ENCODE assay signal across 12 cellular contexts in genomic region chr19:6059996-6060599, GRCh38. TPM values are rescaled to one million over a fixed set of nuclear protein-coding genes. Genes with fewer than 3 reads are reported as not detected.
DNase-seq lines count a peak whose midpoint lies in the region; ATAC-seq, FAIRE-seq and TF ChIP-seq lines count a peak whose summit lies in the region.
"Had no signal": no experiment of that assay in that cellular context is flagged by ENCODE, and none has a peak within 500 bp of the region (broad histone marks: within the 10 kb centered on the region; RNA-seq: fewer than 3 reads in every experiment).

No MANE protein-coding gene starts in this region.

- no peak overlapping the region for H2BK120ac ChIP-seq in neuronal stem cell (ENCODE audit: low read depth, low read length)

- no peak for ATAC-seq in HG03196 (IDR thresholded peaks at IDR 0.05; ENCODE audit: unreplicated experiment)
- ATAC-seq in psoas muscle: no peak
- no peak for ATAC-seq in GM21423 (IDR thresholded peaks at IDR 0.05; ENCODE audit: unreplicated experiment)
- ATAC-seq: GM12878 had no signal

- no peak overlapping the region for H4K91ac ChIP-seq in neuronal stem cell (ENCODE audit: low read depth, low read length, poor library complexity)

- WGBS in neuronal stem cell (ENCODE audit: extremely low coverage in 2 of 2, insufficient read length in 2 of 2, insufficient replicate concordance in 1 of 2), 2 donors: no CpG with 5 or more reads among the region's 4 CpGs
- 89 to 96% (median 93%) methylated on average over 4 of the region's 4 CpGs for WGBS in psoas muscle, 3 donors

- intact Hi-C loops in psoas muscle (cut with DNase I): loop anchor here (5.0 kb wide), 1 partner anchor 52 kb away; the partner anchor contains the start of gene RFX2 (in 2 of the 2)

- H3K9me3 ChIP-seq in KOPT-K1 (ENCODE audit: insufficient read depth, low read length, poor library complexity, severe bottlenecking): no peaks in the 10 kb centered on the region
- H3K9me3 ChIP-seq in neuronal stem cell (replicated peaks in 1 of 2; ENCODE audit: control insufficient read depth in 2 of 2, insufficient read depth in 1 of 2, low read depth in 1 of 2, low read length in 2 of 2): peaks cover 0 to 11% of the 10 kb centered on the region in 2 donors
- H3K9me3 ChIP-seq in psoas muscle: no peaks in the 10 kb centered on the region

- no peak overlapping the region for H3K4me3 ChIP-seq in neuronal stem cell (ENCODE audit: low read length in 2 of 2)
- H3K4me3 ChIP-seq in psoas muscle: no peak overlapping the region
- H3K4me3 ChIP-seq: GM12878 had no signal

- no peak overlapping the region for H2BK12ac ChIP-seq in neuronal stem cell (ENCODE audit: low read length)

- H3K4me1 ChIP-seq in neuronal stem cell (ENCODE audit: control insufficient read depth in 2 of 2, insufficient read depth in 1 of 2, low read depth in 1 of 2, low read length in 2 of 2) (peaks cover 22 to 27% of the 10 kb centered on the region in 2 donors), psoas muscle (peaks cover 21% of the 10 kb centered on the region)

- no peak overlapping the region for H3K4me2 ChIP-seq in neuronal stem cell (ENCODE audit: insufficient read depth, low read length, poor library complexity, severe bottlenecking)

- no peak overlapping the region for H2AFZ ChIP-seq in neuronal stem cell (ENCODE audit: low read length)

- no peak for TF ChIP-seq POLR2A in GM12891 (IDR thresholded peaks at IDR 0.05; ENCODE audit: low read depth, low read length)

- H4K8ac ChIP-seq in neuronal stem cell (ENCODE audit: low read depth, low read length): no peak overlapping the region

- H3K27me3 ChIP-seq in neuronal stem cell (ENCODE audit: control insufficient read depth in 3 of 3, insufficient read depth in 3 of 3, low read depth in 1 of 3, low read length in 3 of 3) (no peaks in the 10 kb centered on the region), psoas muscle (ENCODE audit: insufficient read depth in 3 of 3, low read length in 2 of 3) (peaks cover 0 to 11% (median 0%) of the 10 kb centered on the region in 3 donors)

- H3K36me3 ChIP-seq in KOPT-K1 (ENCODE audit: insufficient read depth, low read length) (no peaks in the 10 kb centered on the region), neuronal stem cell (replicated peaks in 1 of 2; ENCODE audit: control insufficient read depth in 2 of 2, insufficient read depth in 2 of 2, low read length in 2 of 2) (peaks cover 2 to 13% of the 10 kb centered on the region in 2 donors), psoas muscle (ENCODE audit: insufficient read depth in 1 of 2, low read depth in 1 of 2) (no peaks in the 10 kb centered on the region)

- no peak overlapping the region for H3K18ac ChIP-seq in neuronal stem cell (ENCODE audit: low read length)

- H3K79me1 ChIP-seq in neuronal stem cell (ENCODE audit: low read depth, low read length): no peaks in the 10 kb centered on the region

- no peak overlapping the region for H3K9ac ChIP-seq in neuronal stem cell (ENCODE audit: low read depth, low read length, poor library complexity)

- no peak for FAIRE-seq in GM12891 (lab: Jason Lieb, UNC)
- FAIRE-seq: GM12878, islet of Langerhans had no signal

- DNase-seq in CD1c-positive myeloid dendritic cell (ENCODE audit: extremely low spot score) (peak; percentile 54), neuronal stem cell (ENCODE audit: low spot score) (no peak), psoas muscle (no peak), GM12891 (ENCODE audit: insufficient read length, low spot score) (no peak)
- DNase-seq: activated B cell treated with CpG ODN at 0.5 μM for 24 hours, NCI-H2227 treated with DMSO at 0.1 percent for 48 hours had no signal

- no peak overlapping the region for H3K4ac ChIP-seq in neuronal stem cell (ENCODE audit: low read length)

- no peak overlapping the region for H3K23ac ChIP-seq in neuronal stem cell (ENCODE audit: low read depth, low read length, poor library complexity)

- peak overlapping the region; percentile 39 for H3K27ac ChIP-seq in KOPT-K1 (ENCODE audit: low read depth, low read length, poor library complexity, severe bottlenecking)
- peak overlapping the region; percentile 49 for H3K27ac ChIP-seq in cingulate gyrus (ENCODE audit: low read depth, low read length)
- no peak overlapping the region for H3K27ac ChIP-seq in neuronal stem cell (replicated peaks; ENCODE audit: low read length)
- no peak overlapping the region for H3K27ac ChIP-seq in psoas muscle

- no peak for TF ChIP-seq CTCF in psoas muscle (IDR thresholded peaks at IDR 0.05)

- peak overlapping the region; percentile 62 for H2BK5ac ChIP-seq in neuronal stem cell (ENCODE audit: low read length)

- H3K14ac ChIP-seq in neuronal stem cell (ENCODE audit: low read length): no peak overlapping the region

- no peak overlapping the region for H2BK15ac ChIP-seq in neuronal stem cell (ENCODE audit: low read length)

- H2AK5ac ChIP-seq in neuronal stem cell (ENCODE audit: low read depth, low read length): no peak overlapping the region

TF ChIP-seq in GM12891, 5 proteins besides CTCF, POLR2A, EP300 and RAD21:
- TF ChIP-seq SPI1 (IDR thresholded peaks at IDR 0.05; ENCODE audit: low read depth, low read length): no peak
- no peak for TF ChIP-seq POU2F2 (IDR thresholded peaks at IDR 0.05; ENCODE audit: low read depth, low read length)
- no peak for TF ChIP-seq POLR2AphosphoS5 (IDR thresholded peaks at IDR 0.05; ENCODE audit: low read depth, low read length)
- TF ChIP-seq TAF1 (IDR thresholded peaks at IDR 0.05; ENCODE audit: low read depth, low read length): no peak
- TF ChIP-seq PAX5 (IDR thresholded peaks at IDR 0.05; ENCODE audit: insufficient read depth, low read length, severe bottlenecking): no peak
TF ChIP-seq in GM12891: peak in this region for 0.

RNA-seq across cellular contexts. Expression of gene RFX2, which starts 50.2 kb away (rescaled TPM):
- 9.4 TPM for polyA plus RNA-seq in neuronal stem cell (2013, experiment 1 of 2)
- 11.1 TPM for polyA plus RNA-seq in neuronal stem cell (2013, experiment 2 of 2)
- 1 to 10 TPM in 2 of 4 donors, under 1 TPM in 2; 0.71 to 2.1 (median 1.3) TPM for total RNA-seq in psoas muscle
- 1 to 10 TPM in 2 of 3 donors, under 1 TPM in 1; 0.58 to 1.5 (median 1.0) TPM for polyA plus RNA-seq in psoas muscle
- polyA plus RNA-seq in GM12891 (2012; ENCODE audit: low read depth, missing spikeins): 1.8 TPM

Comparison
In these comparisons a context has a peak if more than half of its experiments do, and no peak if none do; other contexts are left out.
1. H3K27ac ChIP-seq: peak in KOPT-K1 (single experiment) and cingulate gyrus (single experiment); none in neuronal stem cell (single experiment) and psoas muscle (single experiment).